In genomic region chr7:148722340-148723165, GRCh38 we compare ENCODE assay signal across 10 cellular contexts. TPM values are rescaled to one million over a fixed set of nuclear protein-coding genes. Genes with fewer than 3 reads are reported as not detected.
DNase-seq lines count a peak whose midpoint lies in the region; ATAC-seq, FAIRE-seq and TF ChIP-seq lines count a peak whose summit lies in the region.
"Had no signal": no experiment of that assay in that cellular context is flagged by ENCODE, and none has a peak within 500 bp of the region (broad histone marks: within the 10 kb centered on the region; RNA-seq: fewer than 3 reads in every experiment).

No MANE protein-coding gene starts in this region.

- H3K4me2 ChIP-seq in BLaER1, result peak overlapping the region; percentile 50
- H3K4me2 ChIP-seq in HepG2 (ENCODE audit: low read depth, low read length), result peak overlapping the region; percentile 40
- no peak overlapping the region for H3K4me2 ChIP-seq in smooth muscle cell

- TF ChIP-seq EP300 in HepG2 (IDR thresholded peaks at IDR 0.05; ENCODE audit: low read depth in 2 of 2, low read length in 2 of 2) (peak in 1 of 2 experiments; percentile 32; a peak in 1 of 4 replicates), HepG2 (CRISPR knock-in tag; IDR thresholded peaks at IDR 0.05; ENCODE audit: borderline replicate concordance) (no peak)

- peak overlapping the region; percentile 52 for H3K4me3 Mint-ChIP-seq in activated T-helper 17 cell treated with anti-CD3 and anti-CD28 coated beads, Interleukin-2, amount 50 U/mL, for 72 hours

- FAIRE-seq in HepG2 (lab: Jason Lieb, UNC), result peak; percentile 80

- H3K9me3 ChIP-seq in BLaER1, result peaks cover 8% of the 10 kb centered on the region
- H3K9me3 ChIP-seq in HepG2 (ENCODE audit: low read length), result no peaks in the 10 kb centered on the region
- no peaks in the 10 kb centered on the region for H3K9me3 ChIP-seq in smooth muscle cell (replicated peaks; ENCODE audit: low read depth)

- H3K36me3 ChIP-seq in BLaER1 (peaks cover 18% of the 10 kb centered on the region), HepG2 (replicated peaks in 1 of 2; ENCODE audit: control insufficient read depth in 1 of 2, insufficient read depth in 2 of 2, low read length in 2 of 2) (0 out of 5 replicates have a peak, but pooled peaks cover 0 to 1% of the 10 kb centered on the region in 2 experiments), smooth muscle cell (ENCODE audit: low read depth) (no peaks in the 10 kb centered on the region)

- DNase-seq in GF-D8 (lab: John Stamatoyannopoulos, UW), result peak; percentile 37
- DNase-seq in HepG2 (ENCODE audit: low spot score), result peak; percentile 72
- no peak for DNase-seq in erythroblast (lab: John Stamatoyannopoulos, UW)
- DNase-seq in smooth muscle cell (lab: John Stamatoyannopoulos, UW; ENCODE audit: unreplicated experiment), result no peak
- DNase-seq: mammary epithelial cell, NCI-H1436 treated with DMSO at 0.1 percent for 48 hours had no signal

- no peaks in the 10 kb centered on the region for H3K27me3 ChIP-seq in BLaER1
- no peaks in the 10 kb centered on the region for H3K27me3 ChIP-seq in HepG2 (ENCODE audit: control insufficient read depth in 1 of 2, insufficient read depth in 2 of 2, low read length in 2 of 2)
- H3K27me3 ChIP-seq in smooth muscle cell (ENCODE audit: low read depth), result no peaks in the 10 kb centered on the region

- H3K4me1 Mint-ChIP-seq in activated T-helper 17 cell treated with anti-CD3 and anti-CD28 coated beads, Interleukin-2, amount 50 U/mL, for 72 hours, result peaks cover 60% of the 10 kb centered on the region

- in situ Hi-C loops in HepG2 (cut with HindIII; ENCODE audit: extremely low pct_ligation_motif_present, low pct_unique_long_range_greater_than_20kb), result no loop called here

- peak overlapping the region; percentile 61 for H3K27ac Mint-ChIP-seq in activated T-helper 17 cell treated with anti-CD3 and anti-CD28 coated beads, Interleukin-2, amount 50 U/mL, for 72 hours

- ATAC-seq in activated T-helper 17 cell treated with anti-CD3 and anti-CD28 coated beads, Interleukin-2, amount 50 U/mL, for 72 hours (replicated peaks), result peak; percentile 14
- ATAC-seq in HepG2 (peak; percentile 80), GM21526 (IDR thresholded peaks at IDR 0.05; ENCODE audit: low FRiP score, unreplicated experiment) (no peak), GM19328 (IDR thresholded peaks at IDR 0.05; ENCODE audit: unreplicated experiment) (no peak)

- H3K79me2 ChIP-seq in HepG2 (ENCODE audit: insufficient read depth, low read length), result peaks cover 96% of the 10 kb centered on the region
- H3K79me2 ChIP-seq in smooth muscle cell (ENCODE audit: low read depth), result peaks cover 100% of the 10 kb centered on the region

- H3F3A ChIP-seq in smooth muscle cell (ENCODE audit: low read depth), result no peaks in the 10 kb centered on the region

- H3K4me1 ChIP-seq in BLaER1 (peaks cover 68% of the 10 kb centered on the region), HepG2 (ENCODE audit: insufficient read depth, low read length) (peaks cover 58% of the 10 kb centered on the region), smooth muscle cell (ENCODE audit: low read depth) (peaks cover 5% of the 10 kb centered on the region)

- WGBS in HepG2 (ENCODE audit: low lambda C conversion rate), result 60% methylated on average over 8 of the region's 8 CpGs
- WGBS in smooth muscle cell (ENCODE audit: low lambda C conversion rate), result 95% methylated on average over 8 of the region's 8 CpGs

- H2AFZ ChIP-seq in HepG2 (ENCODE audit: low read length) (no peak overlapping the region), smooth muscle cell (ENCODE audit: low read depth) (no peak overlapping the region)

- no peak overlapping the region for H3K27ac ChIP-seq in BLaER1
- peak overlapping the region; percentile 35 for H3K27ac ChIP-seq in HepG2 (ENCODE audit: extremely low read length, insufficient read depth, low read length)
- H3K27ac ChIP-seq in smooth muscle cell (ENCODE audit: low read depth), result no peak overlapping the region

- H3K9me3 Mint-ChIP-seq in activated T-helper 17 cell treated with anti-CD3 and anti-CD28 coated beads, Interleukin-2, amount 50 U/mL, for 72 hours, result no peaks in the 10 kb centered on the region

- H3K9ac ChIP-seq in BLaER1, result no peak overlapping the region
- no peak overlapping the region for H3K9ac ChIP-seq in HepG2 (ENCODE audit: insufficient read depth, low read depth, low read length)
- no peak overlapping the region for H3K9ac ChIP-seq in smooth muscle cell (ENCODE audit: low read depth)

- H3K4me3 ChIP-seq in BLaER1 (no peak overlapping the region), HepG2 (replicated peaks in 1 of 3; ENCODE audit: insufficient read depth in 1 of 3, low read depth in 2 of 3, low read length in 3 of 3) (no peak overlapping the region), smooth muscle cell (no peak overlapping the region)

- H4K20me1 ChIP-seq in BLaER1, result peaks cover 100% of the 10 kb centered on the region
- H4K20me1 ChIP-seq in HepG2 (ENCODE audit: insufficient read depth, low read length), result peaks cover 54% of the 10 kb centered on the region
- peaks cover 100% of the 10 kb centered on the region for H4K20me1 ChIP-seq in smooth muscle cell (ENCODE audit: low read depth)

- TF ChIP-seq CTCF in HepG2 (CRISPR knock-in tag; IDR thresholded peaks at IDR 0.05), result no peak
- no peak for TF ChIP-seq CTCF in smooth muscle cell (IDR thresholded peaks at IDR 0.05; ENCODE audit: borderline replicate concordance, insufficient read depth, poor library complexity, severe bottlenecking)

- H3K27me3 Mint-ChIP-seq in activated T-helper 17 cell treated with anti-CD3 and anti-CD28 coated beads, Interleukin-2, amount 50 U/mL, for 72 hours, result no peaks in the 10 kb centered on the region

- no TSS peak for BruUV-seq in HepG2 (replicated peaks; lab: Mats Ljungman, UMichigan)

- H3K36me3 Mint-ChIP-seq in activated T-helper 17 cell treated with anti-CD3 and anti-CD28 coated beads, Interleukin-2, amount 50 U/mL, for 72 hours (ENCODE audit: low read depth), result no peaks in the 10 kb centered on the region

- POLR2A ChIA-PET in HepG2 (lab: Yijun Ruan, JAX), result interaction anchor here (0.9 to 1.2 kb wide), 3 partner anchors 16 to 24 kb away, joined by 3 to 6 read pairs (median 3); partner anchors contain the start of gene CUL1

- TF ChIP-seq RAD21 in HepG2 (CRISPR knock-in tag; IDR thresholded peaks at IDR 0.05), result no peak

- CTCF ChIA-PET in HepG2 (lab: Yijun Ruan, JAX; ENCODE audit: low intra/inter-chr PET ratio, low total read pairs), result no interaction called here

- intact Hi-C loops in HepG2 (cut with micrococcal nuclease; ENCODE audit: unreplicated experiment), result loop anchor here (2.0 kb wide), 1 partner anchor 16 kb away; no protein-coding TSS in a partner anchor

- no peak for TF ChIP-seq POLR2A in HepG2 (IDR thresholded peaks at IDR 0.05; ENCODE audit: insufficient read depth in 1 of 2, low read depth in 2 of 2, low read length in 2 of 2)
- TF ChIP-seq POLR2A in erythroblast (IDR thresholded peaks at IDR 0.05; ENCODE audit: low read length), result no peak

TF ChIP-seq in HepG2, 621 proteins besides CTCF, POLR2A, EP300 and RAD21 (continues in another document):
- TF ChIP-seq SNAI1 (CRISPR knock-in tag; IDR thresholded peaks at IDR 0.05; ENCODE audit: borderline replicate concordance) (no peak), SMAD9 (CRISPR knock-in tag; IDR thresholded peaks at IDR 0.05) (no peak), ZNF709 (CRISPR knock-in tag; IDR thresholded peaks at IDR 0.05) (no peak), LRRFIP1 (CRISPR knock-in tag; conservative IDR thresholded peaks at IDR 0.05) (no peak), POGZ (CRISPR knock-in tag; IDR thresholded peaks at IDR 0.05) (no peak)

RNA-seq across cellular contexts. Expression of gene CUL1, which starts 23.9 kb away (rescaled TPM):
- total RNA-seq in activated T-helper 17 cell treated with anti-CD3 and anti-CD28 coated beads, Interleukin-2, amount 50 U/mL, for 72 hours, result 10 to 100 TPM; 61.4 to 61.7 TPM
- total RNA-seq in HepG2 (2016; rRNA removed; fragmentation: Illumina TruSeq; extraction: Trizol), result 45.9 and 80.4 TPM in 2 replicates
- total RNA-seq in HepG2 (2016; cell fraction: cytosol; rRNA removed; fragmentation: Illumina TruSeq; extraction: Trizol; ENCODE audit: low read depth), result 10.9 and 12.4 TPM in 2 replicates
- 46.4 and 78.8 TPM in 2 replicates for total RNA-seq in HepG2 (2016; cell fraction: insoluble cytoplasmic fraction; rRNA removed; fragmentation: Illumina TruSeq; extraction: Trizol)
- total RNA-seq in HepG2 (2016; cell fraction: membrane; rRNA removed; fragmentation: Illumina TruSeq; extraction: Trizol), result 32.7 and 35.8 TPM in 2 replicates
- total RNA-seq in HepG2 (2016; cell fraction: nucleus; rRNA removed; fragmentation: Illumina TruSeq; extraction: Trizol), result 32.2 and 36.2 TPM in 2 replicates
- 27.6 and 30.1 TPM in 2 replicates for polyA plus RNA-seq in HepG2 (2011; rRNA removed)
- polyA plus RNA-seq in HepG2 (2011; cell fraction: cytosol; rRNA removed), result 18.4 and 25.3 TPM in 2 replicates
- 13.1 and 15.9 TPM in 2 replicates for polyA plus RNA-seq in HepG2 (2011; cell fraction: nucleus; rRNA removed)
- 31.9 and 36.9 TPM in 2 replicates for polyA plus RNA-seq in HepG2 (2012)
- 7.9 and 9.9 TPM in 2 replicates for polyA plus RNA-seq in HepG2 (2016; cell fraction: cytosol; fragmentation: Illumina TruSeq; extraction: Trizol; ENCODE audit: low read depth)
- polyA plus RNA-seq in HepG2 (2016; cell fraction: insoluble cytoplasmic fraction; fragmentation: Illumina TruSeq; extraction: Trizol; ENCODE audit: low read depth), result 82.8 and 83.4 TPM in 2 replicates
- polyA plus RNA-seq in HepG2 (2016; cell fraction: membrane; fragmentation: Illumina TruSeq; extraction: Trizol; ENCODE audit: low read depth), result 20.2 and 22.6 TPM in 2 replicates
- polyA plus RNA-seq in HepG2 (2016; cell fraction: nucleus; fragmentation: Illumina TruSeq; extraction: Trizol; ENCODE audit: insufficient read depth, low read depth), result 45.2 and 47.0 TPM in 2 replicates
- 16.1 and 32.8 TPM in 2 replicates for polyA minus RNA-seq in HepG2 (2011; rRNA and poly(A)+ RNA removed; ENCODE audit: low replicate concordance)
- 22.8 and 24.1 TPM in 2 replicates for polyA minus RNA-seq in HepG2 (2011; cell fraction: cytosol; rRNA and poly(A)+ RNA removed)
- 25.6 and 32.2 TPM in 2 replicates for polyA minus RNA-seq in HepG2 (2011; cell fraction: nucleus; rRNA and poly(A)+ RNA removed)
- total RNA-seq in smooth muscle cell, result 44.8 and 58.1 TPM in 2 replicates
- 34.3 and 38.2 TPM in 2 replicates for polyA plus RNA-seq in smooth muscle cell

Comparison
In these comparisons a context has a peak if more than half of its experiments do, and no peak if none do; other contexts are left out.
1. DNase-seq: peak in GF-D8 (single experiment) and HepG2 (single experiment); none in erythroblast (0 of 2) and smooth muscle cell (single experiment).
2. ATAC-seq: peak in activated T-helper 17 cell treated with anti-CD3 and anti-CD28 coated beads, Interleukin-2, amount 50 U/mL, for 72 hours (single experiment) and HepG2 (single experiment); none in GM21526 (single experiment) and GM19328 (single experiment).